In genomic region chr10:89889610-89890009, GRCh38 we compare ENCODE assay signal across 21 cellular contexts.
DNase-seq lines count a peak whose midpoint lies in the region; ATAC-seq and TF ChIP-seq lines count a peak whose summit lies in the region.
"Had no signal": no experiment of that assay in that cellular context is flagged by ENCODE, and none has a peak within 500 bp of the region (broad histone marks: within the 10 kb centered on the region; RNA-seq: fewer than 3 reads in every experiment).

No MANE protein-coding gene starts in this region.

- peak overlapping the region; percentile 70 for H3K9ac ChIP-seq in MM.1S (ENCODE audit: low read length)

- H4K20me1 ChIP-seq in MM.1S (ENCODE audit: insufficient read depth, low read length), result no peaks in the 10 kb centered on the region

- no peaks in the 10 kb centered on the region for H3K36me3 ChIP-seq in MM.1S (replicated peaks; ENCODE audit: insufficient read depth, low read length)
- H3K36me3 ChIP-seq in naive thymus-derived CD4-positive, alpha-beta T cell (ENCODE audit: control insufficient read depth in 2 of 3, insufficient read depth in 3 of 3, low read length in 3 of 3), result no peaks in the 10 kb centered on the region
- H3K36me3 ChIP-seq: heart left ventricle had no signal

- no peaks in the 10 kb centered on the region for H3K27me3 ChIP-seq in MM.1S (replicated peaks; ENCODE audit: insufficient read depth, low read length)
- H3K27me3 ChIP-seq in naive thymus-derived CD4-positive, alpha-beta T cell (ENCODE audit: control insufficient read depth in 2 of 2, insufficient read depth in 2 of 2, low read length in 2 of 2), result no peaks in the 10 kb centered on the region

- H3K27me3 Mint-ChIP-seq in naive thymus-derived CD4-positive, alpha-beta T cell, result peaks cover 13 to 28% (median 22%) of the 10 kb centered on the region in 5 donors
- peaks cover 9% of the 10 kb centered on the region for H3K27me3 Mint-ChIP-seq in activated naive CD4-positive, alpha-beta T cell treated with anti-CD3 and anti-CD28 coated beads, Interleukin-2, amount 10 ng/mL, durations not matched to agents 7 days and 5 days

- H3F3A ChIP-seq in MM.1S (ENCODE audit: insufficient read depth, low read length), result peaks cover 33% of the 10 kb centered on the region

- H3K27ac ChIP-seq in MM.1S (ENCODE audit: low read length), result peak overlapping the region; percentile 94
- peak overlapping the region; percentile 33 for H3K27ac ChIP-seq in cingulate gyrus (ENCODE audit: low read depth, low read length)
- no peak overlapping the region for H3K27ac ChIP-seq in naive thymus-derived CD4-positive, alpha-beta T cell (ENCODE audit: low read depth, low read length)
- H3K27ac ChIP-seq: HL-60, psoas muscle had no signal

- no peak overlapping the region for H3K27ac Mint-ChIP-seq in naive thymus-derived CD4-positive, alpha-beta T cell
- H3K27ac Mint-ChIP-seq in activated naive CD4-positive, alpha-beta T cell treated with anti-CD3 and anti-CD28 coated beads, Interleukin-2, amount 10 ng/mL, durations not matched to agents 7 days and 5 days, result no peak overlapping the region
- H3K27ac Mint-ChIP-seq: activated CD4-positive, alpha-beta T cell treated with anti-CD3 and anti-CD28 coated beads, Interleukin-2, amount 10 ng/mL, durations not matched to agents 24 days and 14 days; CD8-positive, alpha-beta memory T cell; effector memory CD8-positive, alpha-beta T cell; immature natural killer cell; nephron progenitor cell had no signal

- TF ChIP-seq CTCF in MM.1S (IDR thresholded peaks at IDR 0.05; ENCODE audit: low read length), result no peak

- ATAC-seq in naive thymus-derived CD4-positive, alpha-beta T cell, result peak; percentile 12
- ATAC-seq in GM18858 (IDR thresholded peaks at IDR 0.05; ENCODE audit: unreplicated experiment), result no peak
- no peak for ATAC-seq in GM19328 (IDR thresholded peaks at IDR 0.05; ENCODE audit: unreplicated experiment)
- ATAC-seq in HG02852 (IDR thresholded peaks at IDR 0.05; ENCODE audit: unreplicated experiment), result no peak
- ATAC-seq: effector memory CD8-positive, alpha-beta T cell; K562; psoas muscle had no signal

- 0 out of 2 replicates have a peak overlapping the region, but pooled peaks have one; percentile 36 for H2AFZ ChIP-seq in MM.1S (ENCODE audit: low read length)

- no peaks in the 10 kb centered on the region for H3K9me2 ChIP-seq in MM.1S (replicated peaks; ENCODE audit: insufficient read depth, low read length)

- H3K4me3 Mint-ChIP-seq in naive thymus-derived CD4-positive, alpha-beta T cell, result no peak overlapping the region
- no peak overlapping the region for H3K4me3 Mint-ChIP-seq in activated naive CD4-positive, alpha-beta T cell treated with anti-CD3 and anti-CD28 coated beads, Interleukin-2, amount 10 ng/mL, durations not matched to agents 7 days and 5 days
- H3K4me3 Mint-ChIP-seq: activated CD4-positive, alpha-beta T cell treated with anti-CD3 and anti-CD28 coated beads, Interleukin-2, amount 10 ng/mL, durations not matched to agents 24 days and 14 days; CD8-positive, alpha-beta memory T cell; effector memory CD8-positive, alpha-beta T cell; immature natural killer cell; nephron progenitor cell had no signal

- H3K4me1 Mint-ChIP-seq in naive thymus-derived CD4-positive, alpha-beta T cell, result no peaks in the 10 kb centered on the region
- no peaks in the 10 kb centered on the region for H3K4me1 Mint-ChIP-seq in activated naive CD4-positive, alpha-beta T cell treated with anti-CD3 and anti-CD28 coated beads, Interleukin-2, amount 10 ng/mL, durations not matched to agents 7 days and 5 days
- H3K4me1 Mint-ChIP-seq: activated CD4-positive, alpha-beta T cell treated with anti-CD3 and anti-CD28 coated beads, Interleukin-2, amount 10 ng/mL, durations not matched to agents 24 days and 14 days; CD8-positive, alpha-beta memory T cell; immature natural killer cell had no signal

- no peaks in the 10 kb centered on the region for H3K36me3 Mint-ChIP-seq in naive thymus-derived CD4-positive, alpha-beta T cell
- H3K36me3 Mint-ChIP-seq in activated naive CD4-positive, alpha-beta T cell treated with anti-CD3 and anti-CD28 coated beads, Interleukin-2, amount 10 ng/mL, durations not matched to agents 7 days and 5 days, result no peaks in the 10 kb centered on the region
- H3K36me3 Mint-ChIP-seq: CD8-positive, alpha-beta memory T cell; immature natural killer cell had no signal

- H3K79me2 ChIP-seq in MM.1S (ENCODE audit: low read length), result peaks cover 26% of the 10 kb centered on the region

- CTCF ChIA-PET in naive thymus-derived CD4-positive, alpha-beta T cell (lab: Charles Lee), result no interaction called here
- CTCF ChIA-PET in activated naive CD4-positive, alpha-beta T cell treated with anti-CD3 and anti-CD28 coated beads, Interleukin-2, amount 10 ng/mL, durations not matched to agents 7 days and 5 days (lab: Charles Lee), result no interaction called here

- intact Hi-C loops in naive thymus-derived CD4-positive, alpha-beta T cell (cut with micrococcal nuclease), result no loop called here

- peak overlapping the region; percentile 55 for H3K4me3 ChIP-seq in MM.1S (ENCODE audit: low read length)
- H3K4me3 ChIP-seq in naive thymus-derived CD4-positive, alpha-beta T cell (ENCODE audit: low read length), result no peak overlapping the region
- H3K4me3 ChIP-seq: heart left ventricle, K562, psoas muscle had no signal

- peak overlapping the region; percentile 72 for H3K4me2 ChIP-seq in MM.1S (ENCODE audit: low read depth, low read length)

- H3K9me3 Mint-ChIP-seq in naive thymus-derived CD4-positive, alpha-beta T cell, result no peaks in the 10 kb centered on the region
- no peaks in the 10 kb centered on the region for H3K9me3 Mint-ChIP-seq in activated naive CD4-positive, alpha-beta T cell treated with anti-CD3 and anti-CD28 coated beads, Interleukin-2, amount 10 ng/mL, durations not matched to agents 7 days and 5 days
- H3K9me3 Mint-ChIP-seq: activated CD4-positive, alpha-beta T cell treated with anti-CD3 and anti-CD28 coated beads, Interleukin-2, amount 10 ng/mL, durations not matched to agents 24 days and 14 days; CD8-positive, alpha-beta memory T cell; effector memory CD8-positive, alpha-beta T cell; immature natural killer cell; nephron progenitor cell had no signal

- POLR2A ChIA-PET in naive thymus-derived CD4-positive, alpha-beta T cell (lab: Charles Lee), result no interaction called here

- H3K9me3 ChIP-seq in MM.1S (replicated peaks; ENCODE audit: insufficient read depth, low read length), result no peaks in the 10 kb centered on the region
- no peaks in the 10 kb centered on the region for H3K9me3 ChIP-seq in naive thymus-derived CD4-positive, alpha-beta T cell (ENCODE audit: control insufficient read depth in 2 of 3, low read length in 3 of 3)
- H3K9me3 ChIP-seq: heart left ventricle, psoas muscle had no signal

- peak; percentile 29 for DNase-seq in Ammon's horn (ENCODE audit: low spot score)
- DNase-seq in MM.1S, result no peak
- no peak for DNase-seq in naive thymus-derived CD4-positive, alpha-beta T cell
- no peak for DNase-seq in activated naive CD4-positive, alpha-beta T cell treated with anti-CD3 and anti-CD28 coated beads, Interleukin-2, amount 10 ng/mL, durations not matched to agents 7 days and 5 days
- DNase-seq: activated CD4-positive, alpha-beta T cell treated with anti-CD3 and anti-CD28 coated beads, Interleukin-2, amount 10 ng/mL, durations not matched to agents 24 days and 14 days; activated CD8-positive, alpha-beta memory T cell treated with anti-CD3 and anti-CD28 coated beads, Interleukin-2, amount 50 U/mL, for 48 hours; CD8-positive, alpha-beta memory T cell; effector memory CD8-positive, alpha-beta T cell; heart left ventricle; immature natural killer cell; NCI-H1092 treated with DMSO at 0.1 percent for 48 hours; NCI-H2081 treated with DMSO at 0.1 percent for 48 hours; NCI-H510A treated with DMSO at 0.1 percent for 48 hours; nephron progenitor cell; psoas muscle had no signal

- H3K4me1 ChIP-seq in MM.1S (ENCODE audit: low read length), result peaks cover 39% of the 10 kb centered on the region
- no peaks in the 10 kb centered on the region for H3K4me1 ChIP-seq in naive thymus-derived CD4-positive, alpha-beta T cell (ENCODE audit: control insufficient read depth in 2 of 2, insufficient read depth in 2 of 2, low read length in 2 of 2)
- H3K4me1 ChIP-seq: psoas muscle had no signal
